ENCODE assay signal across 24 cellular contexts in the genomic region with DNA sequence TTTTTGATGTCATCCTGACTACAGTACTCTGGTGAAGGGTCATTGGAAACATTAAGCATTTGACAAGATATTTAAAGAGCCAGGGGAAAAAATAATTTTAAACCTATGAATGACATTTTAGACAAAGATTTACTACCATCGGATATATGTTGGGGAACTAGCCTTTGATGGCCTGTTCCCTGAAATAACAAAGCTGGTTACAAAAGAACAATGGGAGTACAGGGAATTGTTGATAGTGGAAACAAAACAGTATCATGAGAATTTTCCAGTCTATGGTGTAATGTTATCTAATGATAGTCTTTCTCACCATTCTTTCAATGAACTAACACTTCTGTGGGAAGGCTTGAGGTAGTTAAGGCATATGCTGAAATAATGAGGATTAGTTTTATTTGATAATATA.
"Had no signal": no experiment of that assay in that cellular context is flagged by ENCODE, and none has a peak within 500 bp of the region (broad histone marks: within the 10 kb centered on the region; RNA-seq: fewer than 3 reads in every experiment).

No MANE protein-coding gene starts in this region.

- H2AFZ ChIP-seq: neural progenitor cell had no signal

- H3K9me3 Mint-ChIP-seq: dendritic cell treated with granulocyte-macrophage colony-stimulating factor and Interleukin-4, amounts not matched to agents 40 ng/mL and 50 ng/mL, for 4 days; mesothelial cell of epicardium; neural progenitor cell had no signal

- H3K36me3 ChIP-seq: cardiac muscle cell, heart right ventricle, neural progenitor cell, ovary, right lobe of liver, spleen had no signal

- DNase-seq: effector CD4-positive, alpha-beta T cell; erythroblast; foreskin melanocyte; heart right ventricle; hypothalamus; natural killer cell; nucleus accumbens; ovary; retina; right lobe of liver; spleen; stimulated activated CD4-positive, alpha-beta T cell treated with anti-CD3 and anti-CD28 coated beads, Interleukin-15, amount 100 ng/mL, for 24 hours; stimulated activated CD4-positive, alpha-beta T cell treated with anti-CD3 and anti-CD28 coated beads, Interleukin-1b, Interleukin-23, amount 100 ng/mL, for 48 hours; stimulated activated CD4-positive, alpha-beta T cell treated with anti-CD3 and anti-CD28 coated beads, Interleukin-4, amount 100 ng/mL, for 4 hours; stimulated activated naive B cell treated with anti-CD40 and anti-IgM and Interleukin-4, amounts not matched to agents 10 μg/mL and 1 μg/mL and 100 μg/mL, for 72 hours; stimulated activated naive CD8-positive, alpha-beta T cell treated with anti-CD3 and anti-CD28 coated beads, Interleukin-15, amount 100 ng/mL, for 72 hours; trophoblast cell had no signal

- H3K4me3 ChIP-seq: cardiac muscle cell, heart right ventricle, neural progenitor cell, ovary, right lobe of liver, spleen had no signal

- H3K36me3 Mint-ChIP-seq: mesothelial cell of epicardium; natural killer cell; neural progenitor cell; stimulated activated naive B cell treated with anti-CD40 and anti-IgM and Interleukin-4, amounts not matched to agents 10 μg/mL and 1 μg/mL and 100 μg/mL, for 72 hours had no signal

- H3K27ac ChIP-seq: cardiac muscle cell, heart right ventricle, neural progenitor cell, ovary, right lobe of liver, spleen had no signal

- H3K4me2 ChIP-seq: neural progenitor cell had no signal

- H3K27me3 ChIP-seq: cardiac muscle cell, neural progenitor cell, ovary, spleen had no signal

- H3K4me1 ChIP-seq: heart right ventricle, right lobe of liver, spleen had no signal

- H3K9ac ChIP-seq: neural progenitor cell had no signal

- FAIRE-seq: endometrium, islet of Langerhans had no signal

- H3K4me3 Mint-ChIP-seq: dendritic cell treated with granulocyte-macrophage colony-stimulating factor and Interleukin-4, amounts not matched to agents 40 ng/mL and 50 ng/mL, for 4 days; mesothelial cell of epicardium; natural killer cell; neural progenitor cell; stimulated activated naive B cell treated with anti-CD40 and anti-IgM and Interleukin-4, amounts not matched to agents 10 μg/mL and 1 μg/mL and 100 μg/mL, for 72 hours; stimulated activated naive CD8-positive, alpha-beta T cell treated with anti-CD3 and anti-CD28 coated beads, Interleukin-15, amount 100 ng/mL, for 72 hours had no signal

- H3K9me3 ChIP-seq: heart right ventricle, ovary, right lobe of liver, spleen had no signal

- H3K4me1 Mint-ChIP-seq: natural killer cell; stimulated activated naive B cell treated with anti-CD40 and anti-IgM and Interleukin-4, amounts not matched to agents 10 μg/mL and 1 μg/mL and 100 μg/mL, for 72 hours; stimulated activated naive CD8-positive, alpha-beta T cell treated with anti-CD3 and anti-CD28 coated beads, Interleukin-15, amount 100 ng/mL, for 72 hours had no signal

- H3K27ac Mint-ChIP-seq: dendritic cell treated with granulocyte-macrophage colony-stimulating factor and Interleukin-4, amounts not matched to agents 40 ng/mL and 50 ng/mL, for 4 days; mesothelial cell of epicardium; natural killer cell; neural progenitor cell; progenitor cell of endocrine pancreas; stimulated activated naive B cell treated with anti-CD40 and anti-IgM and Interleukin-4, amounts not matched to agents 10 μg/mL and 1 μg/mL and 100 μg/mL, for 72 hours; stimulated activated naive CD8-positive, alpha-beta T cell treated with anti-CD3 and anti-CD28 coated beads, Interleukin-15, amount 100 ng/mL, for 72 hours had no signal

- H3K27me3 Mint-ChIP-seq: dendritic cell treated with granulocyte-macrophage colony-stimulating factor and Interleukin-4, amounts not matched to agents 40 ng/mL and 50 ng/mL, for 4 days; progenitor cell of endocrine pancreas; stimulated activated naive B cell treated with anti-CD40 and anti-IgM and Interleukin-4, amounts not matched to agents 10 μg/mL and 1 μg/mL and 100 μg/mL, for 72 hours; stimulated activated naive CD8-positive, alpha-beta T cell treated with anti-CD3 and anti-CD28 coated beads, Interleukin-15, amount 100 ng/mL, for 72 hours had no signal
